In the genomic region with DNA sequence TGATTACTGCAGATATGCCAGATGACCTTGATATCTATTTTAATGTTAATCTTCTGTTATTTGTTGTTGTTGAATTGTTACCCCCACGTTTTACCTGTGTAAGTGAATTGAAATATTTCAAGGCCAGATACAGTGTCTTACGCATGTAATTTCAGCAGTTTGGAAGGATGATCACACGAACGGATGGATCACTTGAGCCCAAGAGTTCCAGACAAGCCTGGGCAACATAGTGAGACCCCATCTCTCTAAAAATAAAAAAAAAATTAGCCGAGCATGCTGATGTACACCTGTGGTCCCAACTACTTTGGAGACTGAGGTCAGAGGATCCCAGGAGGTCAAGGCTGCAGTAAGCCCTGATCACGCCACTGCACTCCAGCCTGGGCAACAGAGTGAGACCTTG, we compare ENCODE assay signal across 1 cellular context.
A peak's percentile ranks its signal among the peaks of the same experiment; 100 is the strongest.
TF ChIP-seq lines count a peak whose summit lies in the region.

No MANE protein-coding gene starts in this region.

TF ChIP-seq in HepG2, 621 proteins besides CTCF, POLR2A, EP300 and RAD21:
- TF ChIP-seq ZNF121 (CRISPR knock-in tag; IDR thresholded peaks at IDR 0.05) (0 out of 2 replicates have a peak, but pooled peaks have one; percentile 11), ZSCAN20 (CRISPR knock-in tag; IDR thresholded peaks at IDR 0.05; ENCODE audit: borderline replicate concordance) (no peak), MXD4 (CRISPR knock-in tag; IDR thresholded peaks at IDR 0.05) (no peak), ZNF205 (CRISPR knock-in tag; IDR thresholded peaks at IDR 0.05) (no peak)
- TF ChIP-seq, protein P1, sequence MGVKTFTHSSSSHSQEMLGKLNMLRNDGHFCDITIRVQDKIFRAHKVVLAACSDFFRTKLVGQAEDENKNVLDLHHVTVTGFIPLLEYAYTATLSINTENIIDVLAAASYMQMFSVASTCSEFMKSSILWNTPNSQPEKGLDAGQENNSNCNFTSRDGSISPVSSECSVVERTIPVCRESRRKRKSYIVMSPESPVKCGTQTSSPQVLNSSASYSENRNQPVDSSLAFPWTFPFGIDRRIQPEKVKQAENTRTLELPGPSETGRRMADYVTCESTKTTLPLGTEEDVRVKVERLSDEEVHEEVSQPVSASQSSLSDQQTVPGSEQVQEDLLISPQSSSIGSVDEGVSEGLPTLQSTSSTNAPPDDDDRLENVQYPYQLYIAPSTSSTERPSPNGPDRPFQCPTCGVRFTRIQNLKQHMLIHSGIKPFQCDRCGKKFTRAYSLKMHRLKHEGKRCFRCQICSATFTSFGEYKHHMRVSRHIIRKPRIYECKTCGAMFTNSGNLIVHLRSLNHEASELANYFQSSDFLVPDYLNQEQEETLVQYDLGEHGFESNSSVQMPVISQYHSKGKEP (CRISPR knock-in tag; IDR thresholded peaks at IDR 0.05), result no peak
TF ChIP-seq in HepG2: peak in this region for 1.
